10 cellular contexts compared by ENCODE assay signal in genomic region chr7:50339990-50340500, GRCh38. TPM values are rescaled to one million over a fixed set of nuclear protein-coding genes. Genes with fewer than 3 reads are reported as not detected.
DNase-seq lines count a peak whose midpoint lies in the region; ATAC-seq and TF ChIP-seq lines count a peak whose summit lies in the region.
"Had no signal": no experiment of that assay in that cellular context is flagged by ENCODE, and none has a peak within 500 bp of the region (broad histone marks: within the 10 kb centered on the region; RNA-seq: fewer than 3 reads in every experiment).

No MANE protein-coding gene starts in this region.

- no peaks in the 10 kb centered on the region for H3K27me3 ChIP-seq in CD8-positive, alpha-beta T cell (ENCODE audit: insufficient read depth, low read length)
- no peaks in the 10 kb centered on the region for H3K27me3 ChIP-seq in Peyer's patch
- no peaks in the 10 kb centered on the region for H3K27me3 ChIP-seq in effector memory CD4-positive, alpha-beta T cell (replicated peaks; ENCODE audit: control insufficient read depth, insufficient read depth, low read length, poor library complexity, severe bottlenecking)

- peak; percentile 52 for ATAC-seq in CD8-positive, alpha-beta T cell
- ATAC-seq in GM21526 (IDR thresholded peaks at IDR 0.05; ENCODE audit: low FRiP score, unreplicated experiment) (peak; percentile 26), GM18520 (IDR thresholded peaks at IDR 0.05; ENCODE audit: unreplicated experiment) (no peak), GM18861 (IDR thresholded peaks at IDR 0.05; ENCODE audit: unreplicated experiment) (no peak)

- no peak for TF ChIP-seq CTCF in CD8-positive, alpha-beta T cell (IDR thresholded peaks at IDR 0.05)
- TF ChIP-seq CTCF in Peyer's patch (IDR thresholded peaks at IDR 0.05): no peak

- POLR2A ChIA-PET in CD8-positive, alpha-beta T cell (lab: Charles Lee): interaction anchor here (1.8 to 45.4 kb wide), 7 partner anchors 11 to 135 kb away, joined by 5 to 1039 read pairs (median 30); partner anchors contain the start of gene IKZF1

- H3K36me3 ChIP-seq in CD8-positive, alpha-beta T cell (ENCODE audit: insufficient read depth, low read length): peaks cover 13% of the 10 kb centered on the region
- H3K36me3 ChIP-seq in Peyer's patch: no peaks in the 10 kb centered on the region
- peaks cover 10% of the 10 kb centered on the region for H3K36me3 ChIP-seq in effector memory CD4-positive, alpha-beta T cell (ENCODE audit: control insufficient read depth, insufficient read depth, low read length)

- H3K27ac ChIP-seq in CD8-positive, alpha-beta T cell (ENCODE audit: low read depth, low read length): peak overlapping the region; percentile 54
- peak overlapping the region; percentile 67 to 82 (median 78) for H3K27ac ChIP-seq in Peyer's patch
- H3K27ac ChIP-seq in effector memory CD4-positive, alpha-beta T cell (ENCODE audit: insufficient read depth, low read length, poor library complexity, severe bottlenecking): peak overlapping the region; percentile 94
- H3K27ac ChIP-seq: parathyroid adenoma had no signal

- H3K9me3 Mint-ChIP-seq in CD8-positive, alpha-beta T cell: no peaks in the 10 kb centered on the region

- CTCF ChIA-PET in CD8-positive, alpha-beta T cell (lab: Charles Lee): interaction anchor here (1.1 to 8.1 kb wide), 9 partner anchors 9 to 134 kb away, joined by 3 to 121 read pairs (median 18); no protein-coding TSS in a partner anchor

- peaks cover 99% of the 10 kb centered on the region for H3K4me1 ChIP-seq in CD8-positive, alpha-beta T cell (ENCODE audit: insufficient read depth, low read length)
- H3K4me1 ChIP-seq in Peyer's patch: peaks cover 0 to 42% (median 16%) of the 10 kb centered on the region in 4 donors
- peaks cover 91% of the 10 kb centered on the region for H3K4me1 ChIP-seq in effector memory CD4-positive, alpha-beta T cell (ENCODE audit: control insufficient read depth, insufficient read depth, low read length, poor library complexity, severe bottlenecking)
- H3K4me1 ChIP-seq: parathyroid adenoma had no signal

- H3K4me3 Mint-ChIP-seq in CD8-positive, alpha-beta T cell: peak overlapping the region; percentile 53

- no peaks in the 10 kb centered on the region for H3K9me3 ChIP-seq in CD8-positive, alpha-beta T cell (ENCODE audit: low read length)
- H3K9me3 ChIP-seq in Peyer's patch: no peaks in the 10 kb centered on the region
- H3K9me3 ChIP-seq in effector memory CD4-positive, alpha-beta T cell (ENCODE audit: control insufficient read depth, low read length): no peaks in the 10 kb centered on the region

- DNase-seq in CD8-positive, alpha-beta T cell: peak in 3 of 7 experiments; percentile 64 to 73 (median 72)
- DNase-seq in Peyer's patch (peak in 2 of 3 donors; percentile 66 to 80), NCI-H82 treated with DMSO at 0.1 percent for 48 hours (lab: John Stamatoyannopoulos, UW; ENCODE audit: unreplicated experiment) (no peak), ecto neural progenitor cell (ENCODE audit: low spot score) (no peak)
- peak in 1 of 3 donors; percentile 55 for DNase-seq in effector memory CD4-positive, alpha-beta T cell
- DNase-seq: trophoblast cell had no signal

- intact Hi-C loops in CD8-positive, alpha-beta T cell (cut with DNase I, micrococcal nuclease): no loop called here

- TF ChIP-seq POLR2A in Peyer's patch (IDR thresholded peaks at IDR 0.05): no peak

- H3K36me3 Mint-ChIP-seq in CD8-positive, alpha-beta T cell: peaks cover 44% of the 10 kb centered on the region

- H3K4me1 Mint-ChIP-seq in CD8-positive, alpha-beta T cell (ENCODE audit: low read depth): peaks cover 52% of the 10 kb centered on the region

- H3K4me3 ChIP-seq in CD8-positive, alpha-beta T cell (ENCODE audit: low read depth, low read length): no peak overlapping the region
- H3K4me3 ChIP-seq in Peyer's patch: no peak overlapping the region
- peak overlapping the region; percentile 6 for H3K4me3 ChIP-seq in effector memory CD4-positive, alpha-beta T cell (ENCODE audit: insufficient read depth, low read depth, low read length, poor library complexity, severe bottlenecking)

- H3K27ac Mint-ChIP-seq in CD8-positive, alpha-beta T cell: no peak overlapping the region

- no peaks in the 10 kb centered on the region for H3K27me3 Mint-ChIP-seq in CD8-positive, alpha-beta T cell (ENCODE audit: low read depth)

RNA-seq across cellular contexts. Expression of gene IKZF1, which starts 35.5 kb away (rescaled TPM):
- 100 to 1,000 TPM; 248 TPM for total RNA-seq in CD8-positive, alpha-beta T cell
- total RNA-seq in Peyer's patch: 100 to 1,000 TPM in 1 of 4 donors, 10 to 100 TPM in 3; 25.3 to 108 (median 31.7) TPM

Comparison
In these comparisons a context has a peak if more than half of its experiments do, and no peak if none do; other contexts are left out.
1. ATAC-seq: peak in CD8-positive, alpha-beta T cell (single experiment) and GM21526 (single experiment); none in GM18520 (single experiment) and GM18861 (single experiment).
2. DNase-seq: peak in Peyer's patch (2 of 3); none in NCI-H82 treated with DMSO at 0.1 percent for 48 hours (single experiment) and ecto neural progenitor cell (single experiment).
3. Peak in every context shown above with its lines, with median percentiles within 50 percentile points of each other: H3K27ac ChIP-seq.